Comparison of ENCODE assay signal across 10 cellular contexts in the genomic region with DNA sequence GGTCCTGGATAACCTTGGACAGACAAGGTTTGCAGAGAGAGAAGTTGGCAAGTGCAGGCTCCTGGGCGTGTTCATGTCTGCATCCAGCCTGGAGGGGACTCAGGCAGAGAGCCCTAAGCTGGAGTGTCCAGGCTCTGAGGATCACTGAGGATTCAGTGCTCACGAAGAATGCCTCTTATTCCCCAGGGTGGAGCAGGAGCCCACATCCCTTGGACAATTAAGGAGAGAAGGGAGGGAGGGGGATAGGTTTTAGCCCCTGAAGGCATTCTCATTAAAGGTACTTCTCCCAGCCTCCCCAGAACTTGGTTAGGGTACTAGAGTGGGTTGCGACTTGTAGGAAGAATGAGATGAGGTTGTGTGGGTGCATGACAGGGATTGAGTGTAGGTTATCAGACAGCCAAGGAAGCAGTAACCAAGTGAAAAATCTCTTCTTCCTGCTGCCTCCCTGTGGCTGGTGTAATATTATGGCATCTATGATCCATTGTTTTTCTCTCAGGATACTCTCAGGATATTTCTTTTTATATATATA. TPM values are rescaled to one million over a fixed set of nuclear protein-coding genes. Genes with fewer than 3 reads are reported as not detected.
DNase-seq lines count a peak whose midpoint lies in the region; ATAC-seq and TF ChIP-seq lines count a peak whose summit lies in the region.
"Had no signal": no experiment of that assay in that cellular context is flagged by ENCODE, and none has a peak within 500 bp of the region (broad histone marks: within the 10 kb centered on the region; RNA-seq: fewer than 3 reads in every experiment).

No MANE protein-coding gene starts in this region.

- CTCF ChIA-PET in activated naive CD4-positive, alpha-beta T cell treated with anti-CD3 and anti-CD28 coated beads for 36 hours (lab: Charles Lee): no interaction called here
- CTCF ChIA-PET in activated CD4-positive, alpha-beta memory T cell treated with anti-CD3 and anti-CD28 coated beads for 36 hours (lab: Charles Lee): interaction anchor here (0.7 to 1.5 kb wide), 6 partner anchors 43 to 208 kb away, joined by 3 to 4 read pairs (median 4); no protein-coding TSS in a partner anchor

- H3K4me3 Mint-ChIP-seq in activated naive CD4-positive, alpha-beta T cell treated with anti-CD3 and anti-CD28 coated beads for 36 hours: peak overlapping the region; percentile 62
- H3K4me3 Mint-ChIP-seq in activated CD4-positive, alpha-beta memory T cell treated with anti-CD3 and anti-CD28 coated beads for 36 hours: peak overlapping the region; percentile 68
- H3K4me3 Mint-ChIP-seq in memory B cell (peak overlapping the region; percentile 91), glutamatergic neuron (ENCODE audit: unreplicated experiment) (no peak overlapping the region)

- TF ChIP-seq CTCF in thyroid gland (IDR thresholded peaks at IDR 0.05): no peak
- no peak for TF ChIP-seq CTCF in glutamatergic neuron (IDR thresholded peaks at IDR 0.05; ENCODE audit: partially characterized antibody, unreplicated experiment)

- no peaks in the 10 kb centered on the region for H3K9me3 Mint-ChIP-seq in activated naive CD4-positive, alpha-beta T cell treated with anti-CD3 and anti-CD28 coated beads for 36 hours
- H3K9me3 Mint-ChIP-seq in activated CD4-positive, alpha-beta memory T cell treated with anti-CD3 and anti-CD28 coated beads for 36 hours: no peaks in the 10 kb centered on the region
- H3K9me3 Mint-ChIP-seq in memory B cell (no peaks in the 10 kb centered on the region), glutamatergic neuron (ENCODE audit: unreplicated experiment) (peaks cover 9% of the 10 kb centered on the region)

- H3K4me1 Mint-ChIP-seq in activated naive CD4-positive, alpha-beta T cell treated with anti-CD3 and anti-CD28 coated beads for 36 hours (ENCODE audit: low read depth): peaks cover 27% of the 10 kb centered on the region
- peaks cover 33% of the 10 kb centered on the region for H3K4me1 Mint-ChIP-seq in activated CD4-positive, alpha-beta memory T cell treated with anti-CD3 and anti-CD28 coated beads for 36 hours (ENCODE audit: low read depth)
- H3K4me1 Mint-ChIP-seq in memory B cell (peaks cover 54% of the 10 kb centered on the region), glutamatergic neuron (ENCODE audit: low read depth, unreplicated experiment) (peaks cover 10% of the 10 kb centered on the region)

- no peaks in the 10 kb centered on the region for H3K36me3 Mint-ChIP-seq in activated naive CD4-positive, alpha-beta T cell treated with anti-CD3 and anti-CD28 coated beads for 36 hours (ENCODE audit: low read depth)
- no peaks in the 10 kb centered on the region for H3K36me3 Mint-ChIP-seq in activated CD4-positive, alpha-beta memory T cell treated with anti-CD3 and anti-CD28 coated beads for 36 hours
- H3K36me3 Mint-ChIP-seq in memory B cell (peaks cover 56% of the 10 kb centered on the region), glutamatergic neuron (ENCODE audit: unreplicated experiment) (peaks cover 11% of the 10 kb centered on the region)

- no peaks in the 10 kb centered on the region for H3K36me3 ChIP-seq in thyroid gland

- no peaks in the 10 kb centered on the region for H3K27me3 ChIP-seq in thyroid gland

- H3K27ac Mint-ChIP-seq in activated naive CD4-positive, alpha-beta T cell treated with anti-CD3 and anti-CD28 coated beads for 36 hours: no peak overlapping the region
- H3K27ac Mint-ChIP-seq in activated CD4-positive, alpha-beta memory T cell treated with anti-CD3 and anti-CD28 coated beads for 36 hours: no peak overlapping the region
- H3K27ac Mint-ChIP-seq in memory B cell (peak overlapping the region; percentile 99), glutamatergic neuron (ENCODE audit: unreplicated experiment) (no peak overlapping the region)

- POLR2A ChIA-PET in activated CD4-positive, alpha-beta memory T cell treated with anti-CD3 and anti-CD28 coated beads for 36 hours (lab: Charles Lee): interaction anchor here (0.9 kb wide), 1 partner anchor 10 kb away, joined by 3 read pairs; no protein-coding TSS in a partner anchor

- no peak for DNase-seq in activated naive CD4-positive, alpha-beta T cell treated with anti-CD3 and anti-CD28 coated beads for 36 hours
- no peak for DNase-seq in activated naive CD4-positive, alpha-beta T cell (lab: John Stamatoyannopoulos, UW)
- DNase-seq in activated CD4-positive, alpha-beta memory T cell treated with anti-CD3 and anti-CD28 coated beads for 36 hours: no peak
- DNase-seq in memory B cell (ENCODE audit: low spot score in 2 of 2) (peak in 1 of 2 donors; percentile 17), thyroid gland (no peak), glutamatergic neuron (no peak), hippocampal formation (lab: John Stamatoyannopoulos, UW) (no peak), NCI-H2196 (lab: John Stamatoyannopoulos, UW; ENCODE audit: unreplicated experiment) (no peak)
- DNase-seq: NCI-H2171 treated with DMSO at 0.1 percent for 48 hours had no signal

- intact Hi-C loops in activated naive CD4-positive, alpha-beta T cell treated with anti-CD3 and anti-CD28 coated beads for 36 hours (cut with micrococcal nuclease): no loop called here
- intact Hi-C loops in activated CD4-positive, alpha-beta memory T cell treated with anti-CD3 and anti-CD28 coated beads for 36 hours (cut with micrococcal nuclease): no loop called here
- intact Hi-C loops in thyroid gland (cut with DNase I): loop anchor here (5.0 kb wide), 1 partner anchor 64 kb away; no protein-coding TSS in a partner anchor

- 62 to 73% methylated on average over 3 of the region's 3 CpGs for WGBS in thyroid gland, 2 donors

- H3K4me3 ChIP-seq in thyroid gland (replicated peaks in 1 of 3): peak overlapping the region in 1 of 3 donors; percentile 23
- H3K4me3 ChIP-seq: SK-N-MC had no signal

- TF ChIP-seq POLR2A in thyroid gland (IDR thresholded peaks at IDR 0.05): no peak

- peaks cover 4 to 14% of the 10 kb centered on the region in 2 donors for H3K4me1 ChIP-seq in thyroid gland

- no peaks in the 10 kb centered on the region for H3K9me3 ChIP-seq in thyroid gland

- no peak for ATAC-seq in memory B cell (ENCODE audit: low read depth)

- peaks cover 4% of the 10 kb centered on the region for H3K27me3 Mint-ChIP-seq in activated naive CD4-positive, alpha-beta T cell treated with anti-CD3 and anti-CD28 coated beads for 36 hours (ENCODE audit: low read depth)
- peaks cover 16% of the 10 kb centered on the region for H3K27me3 Mint-ChIP-seq in activated CD4-positive, alpha-beta memory T cell treated with anti-CD3 and anti-CD28 coated beads for 36 hours
- H3K27me3 Mint-ChIP-seq in memory B cell (no peaks in the 10 kb centered on the region), glutamatergic neuron (ENCODE audit: unreplicated experiment) (peaks cover 9% of the 10 kb centered on the region)

- peak overlapping the region in 2 of 3 donors; percentile 44 to 66 for H3K27ac ChIP-seq in thyroid gland
- H3K27ac ChIP-seq: SK-N-MC had no signal

RNA-seq across cellular contexts. Expression of a gene that starts 0.7 kb away (rescaled TPM):
- 1 to 10 TPM; 2.8 to 4.0 TPM for total RNA-seq in activated naive CD4-positive, alpha-beta T cell treated with anti-CD3 and anti-CD28 coated beads for 36 hours
- 1 to 10 TPM; 5.1 to 6.9 TPM for total RNA-seq in activated CD4-positive, alpha-beta memory T cell treated with anti-CD3 and anti-CD28 coated beads for 36 hours
- 10 to 100 TPM; 33.8 to 44.7 (median 41.0) TPM for total RNA-seq in thyroid gland
- 4.7 TPM for total RNA-seq in glutamatergic neuron (ENCODE audit: unreplicated experiment)

RNA-seq across cellular contexts. Expression of a gene that starts 3.0 kb away (rescaled TPM):
- 10 to 100 TPM; 12.1 to 15.3 TPM for total RNA-seq in activated naive CD4-positive, alpha-beta T cell treated with anti-CD3 and anti-CD28 coated beads for 36 hours
- total RNA-seq in activated CD4-positive, alpha-beta memory T cell treated with anti-CD3 and anti-CD28 coated beads for 36 hours: 10 to 100 TPM; 19.3 to 20.9 TPM
- total RNA-seq in thyroid gland: 100 to 1,000 TPM in 1 of 4 donors, 10 to 100 TPM in 3; 15.4 to 172 (median 67.6) TPM
- 1.0 TPM for total RNA-seq in glutamatergic neuron (ENCODE audit: unreplicated experiment)
